In the genomic region with DNA sequence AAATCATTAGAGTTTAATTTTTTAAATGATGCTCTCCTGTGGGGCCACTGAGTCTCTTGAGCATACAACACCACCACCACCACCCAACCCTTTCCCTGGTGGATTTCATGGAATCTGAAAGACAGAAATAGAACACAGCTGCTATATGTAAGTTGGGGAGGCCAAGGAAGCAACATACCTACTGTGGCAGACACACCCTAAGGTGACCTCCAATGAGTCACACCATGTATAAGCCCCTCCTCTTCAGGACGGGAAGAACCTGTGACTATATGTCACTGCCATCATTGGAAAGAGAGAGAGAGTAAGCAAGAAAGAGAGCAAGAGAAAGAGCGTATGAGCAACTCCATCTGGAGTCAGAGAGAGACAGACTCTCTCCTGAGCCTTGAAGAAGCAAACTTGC, we compare ENCODE assay signal across 26 cellular contexts.
"Had no signal": no experiment of that assay in that cellular context is flagged by ENCODE, and none has a peak within 500 bp of the region (broad histone marks: within the 10 kb centered on the region; RNA-seq: fewer than 3 reads in every experiment).

No MANE protein-coding gene starts in this region.

- DNase-seq: hippocampal formation; kidney glomerular epithelial cell; left colon; left lung; lower lobe of right lung; mesendoderm; naive B cell; natural killer cell; nephron progenitor cell; ovary; right lobe of liver; stimulated activated CD4-positive, alpha-beta T cell treated with anti-CD3 and anti-CD28 coated beads, Interleukin-1b, Interleukin-23, amount 100 ng/mL, for 48 hours; stimulated activated CD4-positive, alpha-beta T cell treated with anti-CD3 and anti-CD28 coated beads, Interleukin-2, amount 100 ng/mL, for 48 hours; stimulated activated CD4-positive, alpha-beta T cell treated with anti-CD3 and anti-CD28 coated beads, Interleukin-4, amount 100 ng/mL, for 4 hours; stimulated activated CD8-positive, alpha-beta memory T cell treated with anti-CD3 and anti-CD28 coated beads, Interleukin-4, amount 100 ng/mL, for 48 hours; stimulated activated naive CD4-positive, alpha-beta T cell treated with Interleukin-2 at 50 U/mL for 16 hours; stimulated activated naive CD8-positive, alpha-beta T cell treated with anti-CD3 and anti-CD28 coated beads, Interleukin-15, amount 100 ng/mL, for 72 hours; substantia nigra; thyroid gland; transverse colon; upper lobe of left lung had no signal

- ATAC-seq: left colon; left lung; lower lobe of right lung; natural killer cell; right lobe of liver; stimulated activated memory B cell treated with anti-CD40 and anti-IgM and Interleukin-4, amounts not matched to agents 10 μg/mL and 1 μg/mL and 100 μg/mL, for 72 hours; stimulated activated naive CD8-positive, alpha-beta T cell treated with anti-CD3 and anti-CD28 coated beads, Interleukin-15, amount 100 ng/mL, for 72 hours had no signal

- H3K4me3 ChIP-seq: left lung, lower lobe of right lung, neural progenitor cell, ovary, right atrium auricular region, right lobe of liver, smooth muscle cell, thyroid gland, transverse colon, upper lobe of left lung, vagina had no signal
